18 cellular contexts compared by ENCODE assay signal in the genomic region with DNA sequence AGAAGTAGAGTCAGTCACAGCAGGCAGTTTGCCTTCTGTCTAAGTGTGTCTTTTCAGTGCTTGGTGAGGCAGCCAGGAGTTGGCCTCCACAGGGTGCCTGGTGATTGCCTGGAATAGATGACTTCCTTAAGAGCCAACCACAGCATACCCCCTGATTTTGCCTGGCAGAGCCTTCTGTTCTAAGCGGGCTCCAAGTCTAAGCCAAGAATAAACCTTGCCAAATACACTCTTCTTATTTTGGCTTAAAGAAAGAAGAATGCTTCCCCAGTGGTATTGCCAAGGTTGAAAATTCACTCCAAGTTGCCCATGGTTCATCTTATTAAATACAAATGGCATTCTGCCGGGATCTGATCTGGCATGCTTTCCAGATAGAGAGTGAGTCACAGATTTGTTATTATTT.
DNase-seq lines count a peak whose midpoint lies in the region; ATAC-seq and TF ChIP-seq lines count a peak whose summit lies in the region.
"Had no signal": no experiment of that assay in that cellular context is flagged by ENCODE, and none has a peak within 500 bp of the region (broad histone marks: within the 10 kb centered on the region; RNA-seq: fewer than 3 reads in every experiment).

No MANE protein-coding gene starts in this region.

- no peaks in the 10 kb centered on the region for H3K27me3 ChIP-seq in CD8-positive, alpha-beta T cell (ENCODE audit: insufficient read depth, low read length)
- H3K27me3 ChIP-seq: gastroesophageal sphincter, vagina had no signal

- no peak overlapping the region for H3K27ac Mint-ChIP-seq in CD8-positive, alpha-beta T cell
- H3K27ac Mint-ChIP-seq: activated naive CD8-positive, alpha-beta T cell treated with anti-CD3 and anti-CD28 coated beads, Interleukin-2, amount 50 U/mL, for 24 hours had no signal

- H3K27me3 Mint-ChIP-seq in CD8-positive, alpha-beta T cell (ENCODE audit: low read depth) = no peaks in the 10 kb centered on the region
- H3K27me3 Mint-ChIP-seq: activated naive CD8-positive, alpha-beta T cell treated with anti-CD3 and anti-CD28 coated beads, Interleukin-2, amount 50 U/mL, for 24 hours had no signal

- no peak for ATAC-seq in CD8-positive, alpha-beta T cell
- ATAC-seq in HG03520 (IDR thresholded peaks at IDR 0.05; ENCODE audit: unreplicated experiment) (no peak), GM21723 (IDR thresholded peaks at IDR 0.05; ENCODE audit: unreplicated experiment) (no peak)
- ATAC-seq: activated naive CD8-positive, alpha-beta T cell treated with anti-CD3 and anti-CD28 coated beads, Interleukin-2, amount 50 U/mL, for 24 hours; gastroesophageal sphincter; left ventricle myocardium superior; stimulated activated naive CD8-positive, alpha-beta T cell treated with anti-CD3 and anti-CD28 coated beads, Interleukin-15, Interleukin-2, amounts not matched to agents 100 U/mL and 50 U/mL, for 24 hours had no signal

- no peaks in the 10 kb centered on the region for H3K9me3 ChIP-seq in CD8-positive, alpha-beta T cell (ENCODE audit: low read length)
- H3K9me3 ChIP-seq: gastroesophageal sphincter, vagina had no signal

- no peak overlapping the region for H3K4me3 ChIP-seq in CD8-positive, alpha-beta T cell (ENCODE audit: low read depth, low read length)
- H3K4me3 ChIP-seq: gastroesophageal sphincter, vagina had no signal

- H3K27ac ChIP-seq in CD8-positive, alpha-beta T cell (ENCODE audit: low read depth, low read length) = no peak overlapping the region
- H3K27ac ChIP-seq: gastroesophageal sphincter, vagina had no signal

- no peak overlapping the region for H3K4me3 Mint-ChIP-seq in CD8-positive, alpha-beta T cell
- H3K4me3 Mint-ChIP-seq: activated naive CD8-positive, alpha-beta T cell treated with anti-CD3 and anti-CD28 coated beads, Interleukin-2, amount 50 U/mL, for 24 hours had no signal

- no peaks in the 10 kb centered on the region for H3K9me3 Mint-ChIP-seq in CD8-positive, alpha-beta T cell

- no peaks in the 10 kb centered on the region for H3K4me1 ChIP-seq in CD8-positive, alpha-beta T cell (ENCODE audit: insufficient read depth, low read length)
- H3K4me1 ChIP-seq: gastroesophageal sphincter, vagina had no signal

- no peaks in the 10 kb centered on the region for H3K36me3 Mint-ChIP-seq in CD8-positive, alpha-beta T cell

- no peak for TF ChIP-seq CTCF in CD8-positive, alpha-beta T cell (IDR thresholded peaks at IDR 0.05)

- CTCF ChIA-PET in CD8-positive, alpha-beta T cell (lab: Charles Lee) = no interaction called here

- H3K36me3 ChIP-seq in CD8-positive, alpha-beta T cell (ENCODE audit: insufficient read depth, low read length) = no peaks in the 10 kb centered on the region
- H3K36me3 ChIP-seq: gastroesophageal sphincter, vagina had no signal

- POLR2A ChIA-PET in CD8-positive, alpha-beta T cell (lab: Charles Lee) = no interaction called here

- intact Hi-C loops in CD8-positive, alpha-beta T cell (cut with DNase I, micrococcal nuclease) = no loop called here

- no peaks in the 10 kb centered on the region for H3K4me1 Mint-ChIP-seq in CD8-positive, alpha-beta T cell (ENCODE audit: low read depth)
- H3K4me1 Mint-ChIP-seq: activated naive CD8-positive, alpha-beta T cell treated with anti-CD3 and anti-CD28 coated beads, Interleukin-2, amount 50 U/mL, for 24 hours had no signal

- peak; percentile 58 for DNase-seq in NCI-H69 (lab: John Stamatoyannopoulos, UW)
- DNase-seq in cerebellum (ENCODE audit: low spot score) = peak; percentile 78
- peak; percentile 83 for DNase-seq in medulla oblongata (ENCODE audit: extremely low spot score)
- DNase-seq in CD8-positive, alpha-beta T cell = no peak
- no peak for DNase-seq in activated CD4-positive, alpha-beta T cell treated with anti-CD3 and anti-CD28 coated beads for 1 hour
- DNase-seq: activated naive CD8-positive, alpha-beta T cell treated with anti-CD3 and anti-CD28 coated beads, Interleukin-2, amount 50 U/mL, for 24 hours; Kasumi-1; left ventricle myocardium superior; NCI-H1417 treated with DMSO at 0.1 percent for 48 hours; NCI-H774; OCI-M1; SIG-M5; stimulated activated naive CD8-positive, alpha-beta T cell treated with anti-CD3 and anti-CD28 coated beads, Interleukin-15, Interleukin-2, amounts not matched to agents 100 U/mL and 50 U/mL, for 24 hours; T-helper 2 cell had no signal

Comparison
In these comparisons a context has a peak if more than half of its experiments do, and no peak if none do; other contexts are left out.
1. DNase-seq: peak in NCI-H69 (single experiment), cerebellum (single experiment) and medulla oblongata (single experiment); none in CD8-positive, alpha-beta T cell (0 of 7) and activated CD4-positive, alpha-beta T cell treated with anti-CD3 and anti-CD28 coated beads for 1 hour (single experiment).